In genomic region chr11:86749376-86749775, GRCh38 we compare ENCODE assay signal across 2 cellular contexts.
A peak's percentile ranks its signal among the peaks of the same experiment; 100 is the strongest.
TF ChIP-seq lines count a peak whose summit lies in the region.

No MANE protein-coding gene starts in this region.

TF ChIP-seq in IMR-90, 13 proteins besides CTCF, POLR2A, EP300 and RAD21:
- no peak for TF ChIP-seq RCOR1 (IDR thresholded peaks at IDR 0.05; ENCODE audit: insufficient replicate concordance, low read length)
- no peak for TF ChIP-seq USF2 (IDR thresholded peaks at IDR 0.05; ENCODE audit: low read depth, low read length)
- no peak for TF ChIP-seq NFE2L2 (IDR thresholded peaks at IDR 0.05; ENCODE audit: low read depth, low read length)
- no peak for TF ChIP-seq MXI1 (IDR thresholded peaks at IDR 0.05; ENCODE audit: borderline replicate concordance, low read depth, low read length)
- TF ChIP-seq SMC3 (IDR thresholded peaks at IDR 0.05; ENCODE audit: low read depth, low read length): no peak
- no peak for TF ChIP-seq MAZ (IDR thresholded peaks at IDR 0.05; ENCODE audit: borderline replicate concordance, low read depth, low read length)
- no peak for TF ChIP-seq BHLHE40 (IDR thresholded peaks at IDR 0.05; ENCODE audit: low read depth, low read length)
- no peak for TF ChIP-seq ELK1 (IDR thresholded peaks at IDR 0.05; ENCODE audit: borderline replicate concordance, low read depth, low read length)
- no peak for TF ChIP-seq CEBPB (IDR thresholded peaks at IDR 0.05; ENCODE audit: low read depth, low read length)
- TF ChIP-seq FOS (IDR thresholded peaks at IDR 0.05; ENCODE audit: low read depth, low read length): no peak
- no peak for TF ChIP-seq RFX5 (IDR thresholded peaks at IDR 0.05; ENCODE audit: low read depth, low read length)
- no peak for TF ChIP-seq CHD1 (IDR thresholded peaks at IDR 0.05; ENCODE audit: low read depth, low read length)
- no peak for TF ChIP-seq MAFK (IDR thresholded peaks at IDR 0.05; ENCODE audit: low read depth, low read length)

TF ChIP-seq in K562, 482 proteins besides CTCF, POLR2A, EP300 and RAD21:
- TF ChIP-seq EWSR1 (IDR thresholded peaks at IDR 0.05; ENCODE audit: borderline replicate concordance, low read depth, partially characterized antibody) (no peak), RCOR1 (IDR thresholded peaks at IDR 0.05; ENCODE audit: borderline replicate concordance in 1 of 2, low read depth in 2 of 2, low read length in 2 of 2) (peak in 1 of 2 experiments; percentile 53; a peak in 1 of 4 replicates), CTBP1 (IDR thresholded peaks at IDR 0.05; ENCODE audit: borderline replicate concordance) (peak; percentile 45; the same call in 1 of the 2 replicates), EHMT2 (IDR thresholded peaks at IDR 0.05) (peak; percentile 31; the same call in 1 of the 2 replicates), ZNF263 (CRISPR knock-in tag; IDR thresholded peaks at IDR 0.05; ENCODE audit: borderline replicate concordance) (peak; percentile 52; the same call in 1 of the 2 replicates), CXXC5 (CRISPR knock-in tag; IDR thresholded peaks at IDR 0.05) (no peak), CEBPG (CRISPR knock-in tag; IDR thresholded peaks at IDR 0.05) (no peak), CEBPG (tag; conservative IDR thresholded peaks at IDR 0.05 in 1 of 2, IDR thresholded peaks at IDR 0.05 in 1 of 2) (peak in 1 of 2 experiments; percentile 40; a peak in 1 of 4 replicates), ATF4 (CRISPR knock-in tag; IDR thresholded peaks at IDR 0.05) (no peak), NUFIP1 (IDR thresholded peaks at IDR 0.05; ENCODE audit: partially characterized antibody) (no peak)
- TF ChIP-seq, protein P1, sequence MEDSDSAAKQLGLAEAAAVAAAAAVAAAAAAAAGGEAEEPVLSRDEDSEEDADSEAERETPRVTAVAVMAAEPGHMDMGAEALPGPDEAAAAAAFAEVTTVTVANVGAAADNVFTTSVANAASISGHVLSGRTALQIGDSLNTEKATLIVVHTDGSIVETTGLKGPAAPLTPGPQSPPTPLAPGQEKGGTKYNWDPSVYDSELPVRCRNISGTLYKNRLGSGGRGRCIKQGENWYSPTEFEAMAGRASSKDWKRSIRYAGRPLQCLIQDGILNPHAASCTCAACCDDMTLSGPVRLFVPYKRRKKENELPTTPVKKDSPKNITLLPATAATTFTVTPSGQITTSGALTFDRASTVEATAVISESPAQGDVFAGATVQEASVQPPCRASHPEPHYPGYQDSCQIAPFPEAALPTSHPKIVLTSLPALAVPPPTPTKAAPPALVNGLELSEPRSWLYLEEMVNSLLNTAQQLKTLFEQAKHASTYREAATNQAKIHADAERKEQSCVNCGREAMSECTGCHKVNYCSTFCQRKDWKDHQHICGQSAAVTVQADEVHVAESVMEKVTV (CRISPR knock-in tag; IDR thresholded peaks at IDR 0.05): peak; percentile 74
- TF ChIP-seq, protein P2, sequence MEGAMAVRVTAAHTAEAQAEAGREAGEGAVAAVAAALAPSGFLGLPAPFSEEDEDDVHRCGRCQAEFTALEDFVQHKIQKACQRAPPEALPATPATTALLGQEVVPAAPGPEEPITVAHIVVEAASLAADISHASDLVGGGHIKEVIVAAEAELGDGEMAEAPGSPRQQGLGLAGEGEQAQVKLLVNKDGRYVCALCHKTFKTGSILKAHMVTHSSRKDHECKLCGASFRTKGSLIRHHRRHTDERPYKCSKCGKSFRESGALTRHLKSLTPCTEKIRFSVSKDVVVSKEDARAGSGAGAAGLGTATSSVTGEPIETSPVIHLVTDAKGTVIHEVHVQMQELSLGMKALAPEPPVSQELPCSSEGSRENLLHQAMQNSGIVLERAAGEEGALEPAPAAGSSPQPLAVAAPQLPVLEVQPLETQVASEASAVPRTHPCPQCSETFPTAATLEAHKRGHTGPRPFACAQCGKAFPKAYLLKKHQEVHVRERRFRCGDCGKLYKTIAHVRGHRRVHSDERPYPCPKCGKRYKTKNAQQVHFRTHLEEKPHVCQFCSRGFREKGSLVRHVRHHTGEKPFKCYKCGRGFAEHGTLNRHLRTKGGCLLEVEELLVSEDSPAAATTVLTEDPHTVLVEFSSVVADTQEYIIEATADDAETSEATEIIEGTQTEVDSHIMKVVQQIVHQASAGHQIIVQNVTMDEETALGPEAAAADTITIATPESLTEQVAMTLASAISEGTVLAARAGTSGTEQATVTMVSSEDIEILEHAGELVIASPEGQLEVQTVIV (CRISPR knock-in tag; IDR thresholded peaks at IDR 0.05; ENCODE audit: borderline replicate concordance): no peak
